In the genomic region with DNA sequence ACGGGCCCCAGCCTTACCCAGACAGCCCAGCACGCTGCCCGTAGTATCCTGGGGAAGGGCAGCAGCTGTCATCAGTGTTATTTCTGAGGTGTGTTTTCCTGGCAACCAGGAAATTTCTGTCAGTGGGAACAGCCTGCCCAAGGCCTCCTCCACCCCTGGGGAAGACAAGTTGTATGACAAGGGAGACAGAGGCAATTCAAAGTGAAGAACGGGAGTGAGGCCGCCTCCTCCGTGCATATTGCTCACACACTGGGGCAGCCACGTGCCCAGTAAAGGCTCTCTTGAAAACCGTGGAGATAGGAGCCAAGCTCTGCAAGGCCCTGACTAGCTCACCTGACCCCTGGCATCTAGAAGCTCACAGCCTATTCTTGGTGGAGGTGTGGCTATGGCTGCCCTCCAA, we compare ENCODE assay signal across 1 cellular context.
TF ChIP-seq lines count a peak whose summit lies in the region.

No MANE protein-coding gene starts in this region.

TF ChIP-seq in HCT116, 20 proteins besides CTCF, POLR2A, EP300 and RAD21:
- TF ChIP-seq EZH2 (IDR thresholded peaks at IDR 0.05) (no peak), ZNF274 (IDR thresholded peaks at IDR 0.05; ENCODE audit: low read depth, low read length) (no peak), SIN3A (IDR thresholded peaks at IDR 0.05; ENCODE audit: low read depth) (no peak)
- TF ChIP-seq, protein P1, sequence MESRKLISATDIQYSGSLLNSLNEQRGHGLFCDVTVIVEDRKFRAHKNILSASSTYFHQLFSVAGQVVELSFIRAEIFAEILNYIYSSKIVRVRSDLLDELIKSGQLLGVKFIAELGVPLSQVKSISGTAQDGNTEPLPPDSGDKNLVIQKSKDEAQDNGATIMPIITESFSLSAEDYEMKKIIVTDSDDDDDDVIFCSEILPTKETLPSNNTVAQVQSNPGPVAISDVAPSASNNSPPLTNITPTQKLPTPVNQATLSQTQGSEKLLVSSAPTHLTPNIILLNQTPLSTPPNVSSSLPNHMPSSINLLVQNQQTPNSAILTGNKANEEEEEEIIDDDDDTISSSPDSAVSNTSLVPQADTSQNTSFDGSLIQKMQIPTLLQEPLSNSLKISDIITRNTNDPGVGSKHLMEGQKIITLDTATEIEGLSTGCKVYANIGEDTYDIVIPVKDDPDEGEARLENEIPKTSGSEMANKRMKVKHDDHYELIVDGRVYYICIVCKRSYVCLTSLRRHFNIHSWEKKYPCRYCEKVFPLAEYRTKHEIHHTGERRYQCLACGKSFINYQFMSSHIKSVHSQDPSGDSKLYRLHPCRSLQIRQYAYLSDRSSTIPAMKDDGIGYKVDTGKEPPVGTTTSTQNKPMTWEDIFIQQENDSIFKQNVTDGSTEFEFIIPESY (IDR thresholded peaks at IDR 0.05; ENCODE audit: extremely low read depth, insufficient replicate concordance, low read length): no peak
